In genomic region chr12:116818341-116818856, GRCh38 we compare ENCODE assay signal across 8 cellular contexts.
A peak's percentile ranks its signal among the peaks of the same experiment; 100 is the strongest.
DNase-seq lines count a peak whose midpoint lies in the region; ATAC-seq, FAIRE-seq and TF ChIP-seq lines count a peak whose summit lies in the region.

No MANE protein-coding gene starts in this region.

- H2AFZ ChIP-seq in OCI-LY7 (ENCODE audit: low read length), result no peak overlapping the region; the same call in 1 of the 2 replicates
- peak overlapping the region; percentile 94 for H2AFZ ChIP-seq in GM12878 (ENCODE audit: control insufficient read depth, low read depth, low read length)

- BruUV-seq in OCI-LY7 (replicated peaks; lab: Mats Ljungman, UMichigan) (no TSS peak), GM12878 (replicated peaks; lab: Mats Ljungman, UMichigan) (no TSS peak)

- H3K4me2 ChIP-seq in OCI-LY7 (ENCODE audit: low read length) (peak overlapping the region; percentile 96), GM12878 (ENCODE audit: control insufficient read depth, insufficient read depth) (peak overlapping the region; percentile 86)

- DNase-seq in AG08396 (ENCODE audit: low spot score), result peak; percentile 27
- DNase-seq in GM19239 (ENCODE audit: insufficient read length, low spot score), result no peak
- DNase-seq in OCI-LY7 (ENCODE audit: low spot score), result peak; percentile 60
- no peak for DNase-seq in GM12878 (ENCODE audit: low read depth, low spot score)
- DNase-seq in small intestine, result peak; percentile 8
- no peak for DNase-seq in kidney glomerular epithelial cell (lab: John Stamatoyannopoulos, UW)

- in situ Hi-C loops in GM12878 (cut with MboI), result no loop called here

- H3K27ac ChIP-seq in OCI-LY7 (ENCODE audit: low read depth, low read length, poor library complexity, severe bottlenecking), result peak overlapping the region; percentile 78
- H3K27ac ChIP-seq in GM12878 (ENCODE audit: control insufficient read depth, insufficient read depth), result no peak overlapping the region
- H3K27ac ChIP-seq in iPS-18a (ENCODE audit: low read length), result no peak overlapping the region
- peak overlapping the region; percentile 60 to 91 for H3K27ac ChIP-seq in small intestine (ENCODE audit: low read depth in 1 of 2, low read length in 1 of 2)

- H3K4me3 ChIP-seq in OCI-LY7 (ENCODE audit: low read depth, low read length, poor library complexity, severe bottlenecking), result peak overlapping the region; percentile 82
- H3K4me3 ChIP-seq in GM12878, result peak overlapping the region; percentile 93
- H3K4me3 ChIP-seq in iPS-18a (ENCODE audit: low read length), result peak overlapping the region; percentile 94
- peak overlapping the region in 1 of 2 donors; percentile 54 for H3K4me3 ChIP-seq in small intestine (ENCODE audit: low read depth in 1 of 2, low read length in 2 of 2)

- H3K79me2 ChIP-seq in OCI-LY7 (ENCODE audit: insufficient read depth, low read depth, low read length) (no peaks in the 10 kb centered on the region; the same call in 1 of the 2 replicates), GM12878 (ENCODE audit: control insufficient read depth, insufficient read depth, low read length) (no peaks in the 10 kb centered on the region)

- H3K4me1 ChIP-seq in OCI-LY7 (ENCODE audit: insufficient read depth, low read length, poor library complexity, severe bottlenecking) (peaks cover 64% of the 10 kb centered on the region), GM12878 (ENCODE audit: control insufficient read depth, insufficient read depth, low read length) (peaks cover 6% of the 10 kb centered on the region; the same call in 1 of the 2 replicates), iPS-18a (ENCODE audit: control insufficient read depth, low read depth, low read length) (peaks cover 5% of the 10 kb centered on the region), small intestine (ENCODE audit: control insufficient read depth in 2 of 2, insufficient read depth in 1 of 2, low read depth in 1 of 2, low read length in 1 of 2) (no peaks in the 10 kb centered on the region)

- TF ChIP-seq POLR2A in GM12878 (IDR thresholded peaks at IDR 0.05; ENCODE audit: low read depth, low read length), result no peak

- no peaks in the 10 kb centered on the region for H4K20me1 ChIP-seq in OCI-LY7 (ENCODE audit: insufficient read depth, low read length)
- H4K20me1 ChIP-seq in GM12878 (ENCODE audit: control insufficient read depth, insufficient read depth), result no peaks in the 10 kb centered on the region

- intact Hi-C loops in OCI-LY7 (cut with micrococcal nuclease; ENCODE audit: unreplicated experiment), result loop anchor here (1.0 to 5.0 kb wide), 3 partner anchors 15 to 159 kb away; no protein-coding TSS in a partner anchor
- intact Hi-C loops in GM12878 (cut with micrococcal nuclease; ENCODE audit: unreplicated experiment), result loop anchor here (5.0 kb wide), 1 partner anchor 94 kb away; the partner anchor contains the start of gene FBXW8

- RAD21 ChIA-PET in GM12878 (lab: Charles Lee; ENCODE audit: unreplicated experiment), result no interaction called here

- 6% methylated on average over 11 of the region's 11 CpGs for WGBS in GM12878 (ENCODE audit: insufficient coverage, insufficient replicate concordance, low lambda C conversion rate, missing lambda C conversion rate)
- WGBS in small intestine, 3 donors, result 28 to 41% (median 37%) methylated on average over 11 of the region's 11 CpGs

- CTCF ChIA-PET in OCI-LY7 (lab: Charles Lee; ENCODE audit: unreplicated experiment), result interaction anchor here (0.9 kb wide), 1 partner anchor 14 kb away, joined by 5 read pairs; no protein-coding TSS in a partner anchor
- CTCF ChIA-PET in GM12878 (lab: Yijun Ruan, JAX), result no interaction called here

- FAIRE-seq in GM19239 (lab: Jason Lieb, UNC) (peak; percentile 80), GM12878 (lab: Jason Lieb, UNC) (no peak), small intestine (lab: Jason Lieb, UNC) (no peak)

- TF ChIP-seq EP300 in GM12878 (IDR thresholded peaks at IDR 0.05; ENCODE audit: borderline replicate concordance in 1 of 2, control insufficient read depth in 1 of 2, low read depth in 2 of 2, low read length in 2 of 2), result no peak

- H3K9me3 ChIP-seq in OCI-LY7 (ENCODE audit: low read length), result no peaks in the 10 kb centered on the region
- H3K9me3 ChIP-seq in GM12878 (replicated peaks; ENCODE audit: control insufficient read depth, insufficient read depth, low read length), result no peaks in the 10 kb centered on the region
- no peaks in the 10 kb centered on the region for H3K9me3 ChIP-seq in iPS-18a (ENCODE audit: control insufficient read depth, low read depth, low read length)
- no peaks in the 10 kb centered on the region for H3K9me3 ChIP-seq in small intestine (ENCODE audit: control insufficient read depth, low read depth)

- TF ChIP-seq CTCF in OCI-LY7 (conservative IDR thresholded peaks at IDR 0.05; ENCODE audit: low read length), result no peak
- TF ChIP-seq CTCF in GM12878 (IDR thresholded peaks at IDR 0.05 in 2 of 3, conservative IDR thresholded peaks at IDR 0.05 in 1 of 3; ENCODE audit: control insufficient read depth in 2 of 3, extremely low read depth in 1 of 3, insufficient read depth in 1 of 3, low read depth in 3 of 3, low read length in 3 of 3), result no peak

- H3K27me3 ChIP-seq in GM12878 (replicated peaks in 1 of 2; ENCODE audit: control insufficient read depth in 2 of 2, insufficient read depth in 2 of 2, low read length in 1 of 2) (no peaks in the 10 kb centered on the region), iPS-18a (ENCODE audit: control insufficient read depth, insufficient read depth, low read length) (no peaks in the 10 kb centered on the region), small intestine (ENCODE audit: control insufficient read depth in 2 of 2, insufficient read depth in 2 of 2, low read length in 2 of 2) (no peaks in the 10 kb centered on the region)

- H3K9ac ChIP-seq in GM12878 (ENCODE audit: control insufficient read depth, insufficient read depth, low read length) (peak overlapping the region; percentile 77), iPS-18a (ENCODE audit: low read length) (peak overlapping the region; percentile 98)

- TF ChIP-seq RAD21 in GM12878 (IDR thresholded peaks at IDR 0.05; ENCODE audit: insufficient read depth, low read depth, low read length), result no peak

- peak; percentile 19 for ATAC-seq in GM12878
- no peak for ATAC-seq in HG03097 (IDR thresholded peaks at IDR 0.05; ENCODE audit: low FRiP score, unreplicated experiment)

- SMC1A ChIA-PET in GM12878 (lab: Charles Lee; ENCODE audit: uncharacterized antibody, unreplicated experiment), result no interaction called here

- POLR2A ChIA-PET in OCI-LY7 (lab: Charles Lee), result interaction anchor here (0.6 to 6.9 kb wide), 9 partner anchors 14 to 158 kb away, joined by 3 to 60 read pairs (median 4); no protein-coding TSS in a partner anchor
- POLR2A ChIA-PET in GM12878 (lab: Charles Lee), result interaction anchor here (0.7 to 0.9 kb wide), 2 partner anchors 43 to 72 kb away, joined by 4 to 5 read pairs; no protein-coding TSS in a partner anchor

- no peaks in the 10 kb centered on the region for H3K9me2 ChIP-seq in OCI-LY7 (ENCODE audit: insufficient read depth, low read length)

- H3K36me3 ChIP-seq in OCI-LY7 (ENCODE audit: insufficient read depth, low read length) (peaks cover 12% of the 10 kb centered on the region), GM12878 (ENCODE audit: control insufficient read depth in 2 of 2, insufficient read depth in 2 of 2, low read length in 1 of 2) (no peaks in the 10 kb centered on the region), iPS-18a (ENCODE audit: control insufficient read depth, low read depth, low read length) (no peaks in the 10 kb centered on the region), small intestine (ENCODE audit: control insufficient read depth in 2 of 2, insufficient read depth in 2 of 2, low read length in 2 of 2) (no peaks in the 10 kb centered on the region)

TF ChIP-seq in GM12878, 131 proteins besides CTCF, POLR2A, EP300 and RAD21:
- TF ChIP-seq NKRF (conservative IDR thresholded peaks at IDR 0.05) (no peak), LARP7 (IDR thresholded peaks at IDR 0.05) (no peak), SPI1 (IDR thresholded peaks at IDR 0.05; ENCODE audit: borderline replicate concordance, insufficient read depth, low read depth, low read length) (peak; percentile 36; the same call in 1 of the 2 replicates)

Comparison
In these comparisons a context has a peak if more than half of its experiments do, and no peak if none do; other contexts are left out.
1. DNase-seq: peak in AG08396 (single experiment), OCI-LY7 (single experiment) and small intestine (single experiment); none in GM19239 (single experiment), GM12878 (single experiment) and kidney glomerular epithelial cell (single experiment).
2. H3K27ac ChIP-seq: peak in OCI-LY7 (single experiment) and small intestine (2 of 2); none in GM12878 (single experiment) and iPS-18a (single experiment).